In the genomic region with DNA sequence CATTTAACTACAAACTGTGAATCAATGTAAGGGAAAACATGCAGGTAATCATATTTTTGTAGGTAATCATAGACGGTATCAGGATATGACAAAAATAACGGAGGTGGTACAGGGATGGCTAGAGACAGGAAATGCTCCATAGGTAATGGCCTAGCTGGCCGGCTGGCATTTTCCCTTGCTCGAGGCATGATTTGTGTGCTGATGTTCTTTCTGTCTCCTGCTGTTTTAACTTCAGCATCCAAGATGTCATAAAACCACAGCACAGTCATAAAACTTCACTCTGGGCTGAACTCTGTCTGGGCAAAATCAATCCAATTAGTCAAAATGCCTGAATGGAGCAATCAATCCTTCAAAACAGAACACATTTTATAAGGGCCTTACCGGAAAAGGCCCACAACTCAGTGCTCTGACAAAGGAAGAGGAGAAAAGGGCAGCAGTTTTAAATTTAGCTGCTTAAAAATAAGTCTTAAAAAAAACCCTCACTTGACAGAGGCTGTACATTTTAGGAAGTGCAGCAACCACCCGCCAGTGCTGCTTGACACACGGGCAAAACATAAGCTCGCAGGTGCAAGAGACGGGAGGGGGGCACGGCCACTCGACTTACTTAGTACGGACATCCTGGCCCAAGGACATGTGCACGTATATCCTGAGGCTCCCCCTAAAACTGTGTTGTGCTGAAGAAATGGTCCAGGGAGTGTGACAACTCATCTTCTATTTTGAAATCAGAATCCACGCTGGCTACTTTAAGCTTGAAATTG, we compare ENCODE assay signal across 14 cellular contexts. TPM values are rescaled to one million over a fixed set of nuclear protein-coding genes. Genes with fewer than 3 reads are reported as not detected.
DNase-seq lines count a peak whose midpoint lies in the region; ATAC-seq and TF ChIP-seq lines count a peak whose summit lies in the region.
"Had no signal": no experiment of that assay in that cellular context is flagged by ENCODE, and none has a peak within 500 bp of the region (broad histone marks: within the 10 kb centered on the region; RNA-seq: fewer than 3 reads in every experiment).

No MANE protein-coding gene starts in this region.

- no peak for DNase-seq in T-helper 2 cell treated with Interferon-gamma antibody and Interleukin-4, amounts not matched to agents 5 μg/mL and 100 μg/mL, for 36 hours (ENCODE audit: low spot score)
- DNase-seq in T-helper 2 cell: no peak
- peak; percentile 67 for DNase-seq in M059J (ENCODE audit: low read depth)
- no peak for DNase-seq in progenitor cell of endocrine pancreas (ENCODE audit: low spot score, unreplicated experiment)
- DNase-seq in hypothalamus (lab: John Stamatoyannopoulos, UW): no peak
- DNase-seq in D341Med (ENCODE audit: low spot score): no peak
- DNase-seq: activated CD4-positive, alpha-beta T cell treated with anti-CD3 and anti-CD28 coated beads for 4 hours; aorta; esophagus squamous epithelium; NCI-H2107; stimulated activated CD4-positive, alpha-beta T cell treated with anti-CD3 and anti-CD28 coated beads, Interleukin-4, amount 100 ng/mL, for 24 hours had no signal

- H3K4me3 Mint-ChIP-seq in T-helper 2 cell treated with Interferon-gamma antibody and Interleukin-4, amounts not matched to agents 5 μg/mL and 100 μg/mL, for 36 hours: no peak overlapping the region
- H3K4me3 Mint-ChIP-seq in brain: no peak overlapping the region
- H3K4me3 Mint-ChIP-seq in progenitor cell of endocrine pancreas (ENCODE audit: low read depth): no peak overlapping the region

- ATAC-seq in GM18520 (IDR thresholded peaks at IDR 0.05; ENCODE audit: unreplicated experiment): no peak
- ATAC-seq: Panc1 had no signal

- no peaks in the 10 kb centered on the region for H3K27me3 Mint-ChIP-seq in T-helper 2 cell treated with Interferon-gamma antibody and Interleukin-4, amounts not matched to agents 5 μg/mL and 100 μg/mL, for 36 hours (ENCODE audit: low read depth)
- no peaks in the 10 kb centered on the region for H3K27me3 Mint-ChIP-seq in brain
- H3K27me3 Mint-ChIP-seq in progenitor cell of endocrine pancreas: no peaks in the 10 kb centered on the region

- no peak for TF ChIP-seq CTCF in brain (conservative IDR thresholded peaks at IDR 0.05)
- no peak for TF ChIP-seq CTCF in progenitor cell of endocrine pancreas (IDR thresholded peaks at IDR 0.05; ENCODE audit: unreplicated experiment)

- peaks cover 71% of the 10 kb centered on the region for H3K36me3 Mint-ChIP-seq in T-helper 2 cell treated with Interferon-gamma antibody and Interleukin-4, amounts not matched to agents 5 μg/mL and 100 μg/mL, for 36 hours (ENCODE audit: low read depth)
- peaks cover 29% of the 10 kb centered on the region for H3K36me3 Mint-ChIP-seq in brain
- peaks cover 28% of the 10 kb centered on the region for H3K36me3 Mint-ChIP-seq in progenitor cell of endocrine pancreas (ENCODE audit: insufficient read depth)

- H3K9me3 Mint-ChIP-seq in T-helper 2 cell treated with Interferon-gamma antibody and Interleukin-4, amounts not matched to agents 5 μg/mL and 100 μg/mL, for 36 hours: no peaks in the 10 kb centered on the region
- H3K9me3 Mint-ChIP-seq in brain (peaks cover 0 to 2% (median 0%) of the 10 kb centered on the region in 5 experiments), progenitor cell of endocrine pancreas (ENCODE audit: low read depth) (no peaks in the 10 kb centered on the region)

- H3K27ac Mint-ChIP-seq in T-helper 2 cell treated with Interferon-gamma antibody and Interleukin-4, amounts not matched to agents 5 μg/mL and 100 μg/mL, for 36 hours: peak overlapping the region; percentile 62
- H3K27ac Mint-ChIP-seq in brain (peak overlapping the region in 4 of 5 experiments; percentile 5 to 78 (median 60)), progenitor cell of endocrine pancreas (peak overlapping the region; percentile 70)

- H3K4me1 Mint-ChIP-seq in T-helper 2 cell treated with Interferon-gamma antibody and Interleukin-4, amounts not matched to agents 5 μg/mL and 100 μg/mL, for 36 hours (ENCODE audit: low read depth): peaks cover 14% of the 10 kb centered on the region
- H3K4me1 Mint-ChIP-seq in brain (peaks cover 13% of the 10 kb centered on the region), progenitor cell of endocrine pancreas (ENCODE audit: low read depth) (no peaks in the 10 kb centered on the region)

RNA-seq across cellular contexts. Expression of gene GPR68, which starts 40.5 kb away (rescaled TPM):
- total RNA-seq in M059J (2014; rRNA removed; shearing (Covaris generic)): 0.71 and 1.6 TPM in 2 replicates
- polyA plus RNA-seq in brain (ENCODE audit: insufficient read depth, low read depth, low replicate concordance): 3.0 TPM
- 0.31 and 0.87 TPM in 2 replicates for total RNA-seq in progenitor cell of endocrine pancreas
